In genomic region chr6:149908480-149908879, GRCh38 we compare ENCODE assay signal across 10 cellular contexts. TPM values are rescaled to one million over a fixed set of nuclear protein-coding genes. Genes with fewer than 3 reads are reported as not detected.
"Had no signal": no experiment of that assay in that cellular context is flagged by ENCODE, and none has a peak within 500 bp of the region (broad histone marks: within the 10 kb centered on the region; RNA-seq: fewer than 3 reads in every experiment).

No MANE protein-coding gene starts in this region.

RNA-seq across cellular contexts. Expression of gene RAET1E, which starts 10.6 kb away (rescaled TPM):
- total RNA-seq: liver, lower lobe of right lung, mesothelial cell of epicardium, mononuclear cell, natural killer cell, occipital lobe, thoracic aorta had no signal

RNA-seq across cellular contexts. Expression of gene RAET1G, which starts 14.4 kb away (rescaled TPM):
- total RNA-seq: liver, mesothelial cell of epicardium, mononuclear cell, occipital lobe, sigmoid colon, thoracic aorta had no signal

RNA-seq across cellular contexts. Expression of gene ULBP2, which starts 33.3 kb away (rescaled TPM):
- total RNA-seq: sigmoid colon, spleen had no signal

RNA-seq across cellular contexts. Expression of gene ULBP1, which starts 55.3 kb away (rescaled TPM):
- total RNA-seq: uterus had no signal
